ENCODE assay signal across 16 cellular contexts in genomic region chr6:152954443-152954842, GRCh38. TPM values are rescaled to one million over a fixed set of nuclear protein-coding genes. Genes with fewer than 3 reads are reported as not detected.
DNase-seq lines count a peak whose midpoint lies in the region; ATAC-seq and TF ChIP-seq lines count a peak whose summit lies in the region.
"Had no signal": no experiment of that assay in that cellular context is flagged by ENCODE, and none has a peak within 500 bp of the region (broad histone marks: within the 10 kb centered on the region; RNA-seq: fewer than 3 reads in every experiment).

No MANE protein-coding gene starts in this region.

- H3K27me3 Mint-ChIP-seq in progenitor cell of endocrine pancreas, result no peaks in the 10 kb centered on the region

- H3K27me3 ChIP-seq in SK-N-SH (ENCODE audit: insufficient read depth) (no peaks in the 10 kb centered on the region), WERI-Rb-1 (ENCODE audit: insufficient read depth, low read depth, severe bottlenecking) (no peaks in the 10 kb centered on the region)

- peaks cover 0 to 13% of the 10 kb centered on the region in 2 experiments; a peak in 1 of 4 replicates for H3K4me1 ChIP-seq in SK-N-SH (ENCODE audit: control insufficient read depth in 1 of 2, insufficient read depth in 2 of 2, low read depth in 1 of 2, low read length in 1 of 2)
- H3K4me1 ChIP-seq: heart right ventricle had no signal

- no peaks in the 10 kb centered on the region for H3K79me2 ChIP-seq in SK-N-SH (ENCODE audit: insufficient read depth)

- ATAC-seq in SK-N-SH treated with all-trans-retinoic acid at 6 μM for 48 hours, result no peak
- ATAC-seq in HG03342 (IDR thresholded peaks at IDR 0.05; ENCODE audit: unreplicated experiment), result peak; percentile 59
- no peak for ATAC-seq in stimulated activated naive CD8-positive, alpha-beta T cell treated with anti-CD3 and anti-CD28 coated beads, Interleukin-15, Interleukin-2, amounts not matched to agents 100 U/mL and 50 U/mL, for 24 hours
- ATAC-seq: esophagus mucosa, heart right ventricle had no signal

- no peaks in the 10 kb centered on the region for H3K9me3 Mint-ChIP-seq in progenitor cell of endocrine pancreas (ENCODE audit: low read depth)
- H3K9me3 Mint-ChIP-seq: activated CD4-positive, alpha-beta memory T cell treated with anti-CD3 and anti-CD28 coated beads for 36 hours; activated T-helper 2 cell treated with anti-CD3 and anti-CD28 coated beads, Interferon-gamma antibody, Interleukin-2, Interleukin-4, amounts not matched to agents 10 μg/mL and 5 μg/mL and 100 μg/mL, durations not matched to agents 14 hours and 24 hours and 36 hours had no signal

- CTCF ChIA-PET in SK-N-SH (lab: Yijun Ruan, JAX), result interaction anchor here (0.5 to 5.5 kb wide), 29 partner anchors 9 to 1189 kb away, joined by 3 to 95 read pairs (median 4); partner anchors contain the start of gene VIP

- H3K4me3 Mint-ChIP-seq in progenitor cell of endocrine pancreas (ENCODE audit: low read depth), result no peak overlapping the region
- H3K4me3 Mint-ChIP-seq: activated CD4-positive, alpha-beta memory T cell treated with anti-CD3 and anti-CD28 coated beads for 36 hours had no signal

- H3K9me3 ChIP-seq in SK-N-SH (no peaks in the 10 kb centered on the region), WERI-Rb-1 (ENCODE audit: severe bottlenecking) (no peaks in the 10 kb centered on the region)

- H3K9ac ChIP-seq in SK-N-SH, result no peak overlapping the region

- H4K20me1 ChIP-seq in SK-N-SH (ENCODE audit: insufficient read depth), result no peaks in the 10 kb centered on the region

- POLR2A ChIA-PET in SK-N-SH (lab: Yijun Ruan, JAX), result no interaction called here

- peak; percentile 37 for TF ChIP-seq RAD21 in SK-N-SH (IDR thresholded peaks at IDR 0.05; ENCODE audit: low read length)

- TF ChIP-seq EP300 in SK-N-SH (IDR thresholded peaks at IDR 0.05; ENCODE audit: borderline replicate concordance in 1 of 2, low read depth in 1 of 2, low read length in 1 of 2), result no peak

- H3K9me2 ChIP-seq in SK-N-SH, result no peaks in the 10 kb centered on the region

- H3K27ac ChIP-seq in SK-N-SH (ENCODE audit: low read depth in 2 of 2, low read length in 1 of 2), result no peak overlapping the region
- no peak overlapping the region for H3K27ac ChIP-seq in WERI-Rb-1
- H3K27ac ChIP-seq: heart right ventricle had no signal

- 61% methylated on average over 3 of the region's 3 CpGs for WGBS in SK-N-SH (ENCODE audit: low lambda C conversion rate)

- TF ChIP-seq CTCF in SK-N-SH (IDR thresholded peaks at IDR 0.05) (no peak), WERI-Rb-1 (IDR thresholded peaks at IDR 0.05; ENCODE audit: low read depth, low read length) (peak; percentile 6; the same call in 1 of the 2 replicates), progenitor cell of endocrine pancreas (IDR thresholded peaks at IDR 0.05; ENCODE audit: unreplicated experiment) (peak; percentile 13)

- peaks cover 7% of the 10 kb centered on the region for H3F3A ChIP-seq in SK-N-SH (replicated peaks; ENCODE audit: insufficient read depth)

- H2AFZ ChIP-seq in SK-N-SH (ENCODE audit: low read depth), result no peak overlapping the region

- H3K4me3 ChIP-seq in SK-N-SH (ENCODE audit: low read depth in 2 of 2, low read length in 1 of 2) (no peak overlapping the region), WERI-Rb-1 (ENCODE audit: low read depth, low read length) (no peak overlapping the region)
- H3K4me3 ChIP-seq: heart right ventricle had no signal

- DNase-seq in SK-N-SH (no peak), WERI-Rb-1 (no peak), progenitor cell of endocrine pancreas (ENCODE audit: low spot score, unreplicated experiment) (no peak), SW480 (ENCODE audit: low spot score) (no peak), NOMO-1 (lab: John Stamatoyannopoulos, UW; ENCODE audit: unreplicated experiment in 2 of 2) (no peak)
- DNase-seq in stimulated activated naive CD8-positive, alpha-beta T cell treated with anti-CD3 and anti-CD28 coated beads, Interleukin-15, Interleukin-2, amounts not matched to agents 100 U/mL and 50 U/mL, for 24 hours, result no peak
- DNase-seq: activated CD4-positive, alpha-beta memory T cell treated with anti-CD3 and anti-CD28 coated beads for 36 hours; amniotic stem cell; heart right ventricle; kidney glomerular epithelial cell; NCI-H526; substantia nigra had no signal

- H3K36me3 Mint-ChIP-seq in progenitor cell of endocrine pancreas (ENCODE audit: insufficient read depth), result no peaks in the 10 kb centered on the region
- H3K36me3 Mint-ChIP-seq: activated CD4-positive, alpha-beta memory T cell treated with anti-CD3 and anti-CD28 coated beads for 36 hours had no signal

- H3K36me3 ChIP-seq in SK-N-SH (replicated peaks in 1 of 2; ENCODE audit: control insufficient read depth in 1 of 2, insufficient read depth in 2 of 2, low read length in 1 of 2) (no peaks in the 10 kb centered on the region), WERI-Rb-1 (no peaks in the 10 kb centered on the region)
- H3K36me3 ChIP-seq: heart right ventricle had no signal

- no peak overlapping the region for H3K4me2 ChIP-seq in SK-N-SH

- H3K27ac Mint-ChIP-seq in progenitor cell of endocrine pancreas, result no peak overlapping the region
- H3K27ac Mint-ChIP-seq: activated CD4-positive, alpha-beta memory T cell treated with anti-CD3 and anti-CD28 coated beads for 36 hours; activated T-helper 2 cell treated with anti-CD3 and anti-CD28 coated beads, Interferon-gamma antibody, Interleukin-2, Interleukin-4, amounts not matched to agents 10 μg/mL and 5 μg/mL and 100 μg/mL, durations not matched to agents 14 hours and 24 hours and 36 hours had no signal

- H3K4me1 Mint-ChIP-seq in progenitor cell of endocrine pancreas (ENCODE audit: low read depth), result no peaks in the 10 kb centered on the region

TF ChIP-seq in SK-N-SH, 30 proteins besides CTCF, POLR2A, EP300 and RAD21 (continues in another document):
- TF ChIP-seq RXRA (IDR thresholded peaks at IDR 0.05; ENCODE audit: borderline replicate concordance, low read depth) (no peak), TAF1 (IDR thresholded peaks at IDR 0.05; ENCODE audit: borderline replicate concordance, low read depth, low read length) (no peak), MXI1 (IDR thresholded peaks at IDR 0.05; ENCODE audit: low read depth, low read length) (no peak), NRF1 (IDR thresholded peaks at IDR 0.05; ENCODE audit: low read depth, low read length) (no peak), ZBTB33 (IDR thresholded peaks at IDR 0.05; ENCODE audit: borderline replicate concordance, low read depth) (no peak), FOXM1 (IDR thresholded peaks at IDR 0.05; ENCODE audit: low read depth) (no peak), FOSL2 (IDR thresholded peaks at IDR 0.05; ENCODE audit: borderline replicate concordance, low read depth) (no peak), EZH2phosphoT487 (IDR thresholded peaks at IDR 0.05; ENCODE audit: borderline replicate concordance, low read depth) (no peak), POLR2AphosphoS5 (IDR thresholded peaks at IDR 0.05; ENCODE audit: low read depth, low read length) (no peak)

TF ChIP-seq in SK-N-SH treated with all-trans-retinoic acid at 6 μM for 48 hours, 23 proteins besides CTCF, POLR2A, EP300 and RAD21 (continues in another document):
- TF ChIP-seq ZNF70 (CRISPR knock-in tag; IDR thresholded peaks at IDR 0.05), result no peak
- no peak for TF ChIP-seq ZNF8 (CRISPR knock-in tag; IDR thresholded peaks at IDR 0.05)
- TF ChIP-seq OSR1 (CRISPR knock-in tag; IDR thresholded peaks at IDR 0.05), result no peak
- no peak for TF ChIP-seq PPARA (CRISPR knock-in tag; IDR thresholded peaks at IDR 0.05; ENCODE audit: borderline replicate concordance)
- TF ChIP-seq POU6F1 (CRISPR knock-in tag; IDR thresholded peaks at IDR 0.05; ENCODE audit: borderline replicate concordance, low read depth), result no peak
- TF ChIP-seq TOX (CRISPR knock-in tag; IDR thresholded peaks at IDR 0.05; ENCODE audit: borderline replicate concordance), result no peak
- TF ChIP-seq ZNF565 (CRISPR knock-in tag; conservative IDR thresholded peaks at IDR 0.05; ENCODE audit: low read depth), result no peak
- TF ChIP-seq BACH2 (CRISPR knock-in tag; IDR thresholded peaks at IDR 0.05; ENCODE audit: borderline replicate concordance), result no peak
- TF ChIP-seq CREB5 (CRISPR knock-in tag; IDR thresholded peaks at IDR 0.05; ENCODE audit: low read depth), result no peak
- no peak for TF ChIP-seq CSDC2 (CRISPR knock-in tag; IDR thresholded peaks at IDR 0.05)
- no peak for TF ChIP-seq GLIS3 (CRISPR knock-in tag; IDR thresholded peaks at IDR 0.05)
- no peak for TF ChIP-seq SNAI2 (CRISPR knock-in tag; IDR thresholded peaks at IDR 0.05)

RNA-seq across cellular contexts. Expression of gene FBXO5, which starts 28.4 kb away (rescaled TPM):
- 10.6 and 12.5 TPM in 2 replicates for polyA plus RNA-seq in SK-N-SH (2012; rRNA removed)
- 15.1 and 20.7 TPM in 2 replicates for polyA plus RNA-seq in SK-N-SH (2012; cell fraction: cytosol; rRNA removed)
- polyA plus RNA-seq in SK-N-SH (2012; cell fraction: nucleus; rRNA removed), result 10.3 and 13.0 TPM in 2 replicates
- total RNA-seq in progenitor cell of endocrine pancreas, result 20.9 and 21.8 TPM in 2 replicates

RNA-seq across cellular contexts. Expression of gene MTRF1L, which starts 48.1 kb away (rescaled TPM):
- 7.7 and 9.7 TPM in 2 replicates for polyA plus RNA-seq in SK-N-SH (2012; rRNA removed)
- 10.0 and 10.8 TPM in 2 replicates for polyA plus RNA-seq in SK-N-SH (2012; cell fraction: cytosol; rRNA removed)
- 16.3 and 17.2 TPM in 2 replicates for polyA plus RNA-seq in SK-N-SH (2012; cell fraction: nucleus; rRNA removed)
- total RNA-seq in progenitor cell of endocrine pancreas, result 17.5 and 18.4 TPM in 2 replicates
